14 cellular contexts compared by ENCODE assay signal in the genomic region with DNA sequence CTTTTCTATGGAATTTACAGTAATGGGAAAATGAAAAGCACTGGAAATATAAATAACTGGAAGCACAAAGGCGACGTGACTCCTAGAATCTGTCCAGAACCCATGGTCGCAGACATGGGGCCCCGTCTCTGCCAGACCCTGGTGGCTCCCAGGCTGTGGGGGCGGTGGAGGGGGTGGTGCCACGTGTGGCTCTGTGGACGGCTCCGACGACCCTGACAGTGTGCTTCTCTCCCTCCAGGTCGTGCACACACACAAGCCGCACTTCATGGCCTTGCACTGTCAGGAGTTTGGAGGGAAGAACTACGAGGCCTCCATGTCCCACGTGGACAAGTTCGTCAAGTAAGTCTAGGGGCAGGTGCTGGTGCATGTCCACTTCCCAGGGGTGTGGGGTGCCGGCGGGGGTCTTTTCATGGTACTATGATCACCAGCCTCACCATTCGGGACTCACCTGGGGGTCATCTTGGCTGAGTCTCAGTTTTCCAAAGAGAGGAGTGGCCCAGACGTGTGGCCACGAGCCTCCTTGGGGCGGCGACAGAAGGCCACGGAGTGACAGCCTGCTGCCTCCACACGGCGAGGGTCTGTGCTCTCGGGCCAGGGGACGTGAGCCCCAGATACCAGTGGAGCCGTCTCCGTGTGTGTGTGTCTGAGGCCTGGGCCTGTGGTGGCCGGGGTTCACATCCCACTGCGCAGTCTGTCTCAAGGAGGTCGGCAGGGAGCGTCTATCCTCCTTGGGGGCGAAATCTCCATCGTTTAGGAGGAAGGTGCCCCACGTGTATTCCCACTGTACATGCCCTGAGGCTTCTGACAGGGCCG.
"Had no signal": no experiment of that assay in that cellular context is flagged by ENCODE, and none has a peak within 500 bp of the region (broad histone marks: within the 10 kb centered on the region; RNA-seq: fewer than 3 reads in every experiment).

No MANE protein-coding gene starts in this region.

- H3K27ac ChIP-seq: prostate gland, thyroid gland, vagina had no signal

- ATAC-seq: natural killer cell; stimulated activated naive CD8-positive, alpha-beta T cell treated with anti-CD3 and anti-CD28 coated beads, Interleukin-15, amount 100 ng/mL, for 72 hours; T-helper 17 cell had no signal

- H3K4me3 ChIP-seq: prostate gland, thyroid gland, vagina had no signal

- H3K27me3 ChIP-seq: thyroid gland, vagina had no signal

- H3K4me1 ChIP-seq: prostate gland, thyroid gland had no signal

- DNase-seq: activated CD4-positive, alpha-beta T cell treated with anti-CD3 and anti-CD28 coated beads, Interleukin-2, amount 10 ng/mL, durations not matched to agents 7 days and 5 days; activated CD4-positive, CD25-positive, alpha-beta regulatory T cell; activated CD8-positive, alpha-beta memory T cell treated with anti-CD3 and anti-CD28 coated beads for 24 hours; anterior cingulate cortex; effector CD4-positive, alpha-beta T cell; natural killer cell; nucleus accumbens; stimulated activated CD4-positive, alpha-beta T cell treated with anti-CD3 and anti-CD28 coated beads, Interleukin-15, amount 100 ng/mL, for 24 hours; stimulated activated CD4-positive, alpha-beta T cell treated with anti-CD3 and anti-CD28 coated beads, Interleukin-4, amount 100 ng/mL, for 24 hours; stimulated activated naive CD8-positive, alpha-beta T cell treated with anti-CD3 and anti-CD28 coated beads, Interleukin-15, amount 100 ng/mL, for 72 hours had no signal

- H3K9me3 ChIP-seq: prostate gland, thyroid gland, vagina had no signal

- H3K36me3 ChIP-seq: prostate gland had no signal
